In the genomic region with DNA sequence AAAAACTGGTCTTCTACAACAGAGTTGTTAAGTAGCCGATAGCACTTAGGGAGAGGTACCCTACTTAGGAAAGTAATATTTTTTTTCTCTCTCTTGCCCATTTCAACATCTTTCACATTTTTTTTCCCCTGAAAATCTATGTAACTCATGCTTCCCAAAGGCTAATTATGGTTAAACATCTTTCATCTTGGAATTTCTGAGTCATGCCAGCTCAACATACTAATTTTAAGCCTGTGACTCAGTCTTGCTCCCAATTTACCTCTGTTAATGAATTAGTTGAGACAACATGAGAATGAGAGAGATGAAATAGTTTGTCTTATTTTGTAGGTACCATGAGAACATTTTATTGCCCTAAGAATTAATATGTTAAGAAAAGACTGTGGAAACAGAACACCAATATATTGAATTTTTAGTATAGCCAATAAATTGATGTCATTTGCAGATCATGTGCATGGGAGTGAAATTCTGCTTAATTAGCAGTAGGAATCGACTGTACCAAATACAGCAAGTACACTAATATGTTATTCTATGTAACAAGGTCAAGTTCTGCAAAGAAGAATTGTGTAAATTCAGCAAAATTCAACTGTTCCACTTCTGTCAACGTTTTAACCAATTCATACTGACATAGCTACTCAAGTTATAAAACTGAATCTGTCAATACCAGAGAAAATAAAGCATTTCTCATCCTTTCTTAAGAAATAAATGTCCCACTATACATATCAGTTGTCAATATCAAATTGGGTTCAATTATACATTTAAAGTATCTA, we compare ENCODE assay signal across 1 cellular context.
TF ChIP-seq lines count a peak whose summit lies in the region.

No MANE protein-coding gene starts in this region.

TF ChIP-seq in HepG2, 621 proteins besides CTCF, POLR2A, EP300 and RAD21 (continued from another document):
- TF ChIP-seq, protein P1, sequence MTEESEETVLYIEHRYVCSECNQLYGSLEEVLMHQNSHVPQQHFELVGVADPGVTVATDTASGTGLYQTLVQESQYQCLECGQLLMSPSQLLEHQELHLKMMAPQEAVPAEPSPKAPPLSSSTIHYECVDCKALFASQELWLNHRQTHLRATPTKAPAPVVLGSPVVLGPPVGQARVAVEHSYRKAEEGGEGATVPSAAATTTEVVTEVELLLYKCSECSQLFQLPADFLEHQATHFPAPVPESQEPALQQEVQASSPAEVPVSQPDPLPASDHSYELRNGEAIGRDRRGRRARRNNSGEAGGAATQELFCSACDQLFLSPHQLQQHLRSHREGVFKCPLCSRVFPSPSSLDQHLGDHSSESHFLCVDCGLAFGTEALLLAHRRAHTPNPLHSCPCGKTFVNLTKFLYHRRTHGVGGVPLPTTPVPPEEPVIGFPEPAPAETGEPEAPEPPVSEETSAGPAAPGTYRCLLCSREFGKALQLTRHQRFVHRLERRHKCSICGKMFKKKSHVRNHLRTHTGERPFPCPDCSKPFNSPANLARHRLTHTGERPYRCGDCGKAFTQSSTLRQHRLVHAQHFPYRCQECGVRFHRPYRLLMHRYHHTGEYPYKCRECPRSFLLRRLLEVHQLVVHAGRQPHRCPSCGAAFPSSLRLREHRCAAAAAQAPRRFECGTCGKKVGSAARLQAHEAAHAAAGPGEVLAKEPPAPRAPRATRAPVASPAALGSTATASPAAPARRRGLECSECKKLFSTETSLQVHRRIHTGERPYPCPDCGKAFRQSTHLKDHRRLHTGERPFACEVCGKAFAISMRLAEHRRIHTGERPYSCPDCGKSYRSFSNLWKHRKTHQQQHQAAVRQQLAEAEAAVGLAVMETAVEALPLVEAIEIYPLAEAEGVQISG (CRISPR knock-in tag; IDR thresholded peaks at IDR 0.05), result no peak
- TF ChIP-seq ZNF530 (CRISPR knock-in tag; IDR thresholded peaks at IDR 0.05; ENCODE audit: low read depth), result no peak
- no peak for TF ChIP-seq ZNF773 (CRISPR knock-in tag; IDR thresholded peaks at IDR 0.05; ENCODE audit: borderline replicate concordance)
